In genomic region chr15:43826508-43827286, GRCh38 we compare ENCODE assay signal across 1 cellular context.
TF ChIP-seq lines count a peak whose summit lies in the region.

Gene WDR76, plus strand, starts transcription at chr15:43827002. Its CDS starts 31 bp downstream, at chr15:43827033.

TF ChIP-seq in IMR-90, 13 proteins besides CTCF, POLR2A, EP300 and RAD21:
- TF ChIP-seq MAZ (IDR thresholded peaks at IDR 0.05; ENCODE audit: borderline replicate concordance, low read depth, low read length) (peak; percentile 17; the same call in 1 of the 2 replicates), MXI1 (IDR thresholded peaks at IDR 0.05; ENCODE audit: borderline replicate concordance, low read depth, low read length) (0 out of 2 replicates have a peak, but pooled peaks have one; percentile 24)
